7 cellular contexts compared by ENCODE assay signal in the genomic region with DNA sequence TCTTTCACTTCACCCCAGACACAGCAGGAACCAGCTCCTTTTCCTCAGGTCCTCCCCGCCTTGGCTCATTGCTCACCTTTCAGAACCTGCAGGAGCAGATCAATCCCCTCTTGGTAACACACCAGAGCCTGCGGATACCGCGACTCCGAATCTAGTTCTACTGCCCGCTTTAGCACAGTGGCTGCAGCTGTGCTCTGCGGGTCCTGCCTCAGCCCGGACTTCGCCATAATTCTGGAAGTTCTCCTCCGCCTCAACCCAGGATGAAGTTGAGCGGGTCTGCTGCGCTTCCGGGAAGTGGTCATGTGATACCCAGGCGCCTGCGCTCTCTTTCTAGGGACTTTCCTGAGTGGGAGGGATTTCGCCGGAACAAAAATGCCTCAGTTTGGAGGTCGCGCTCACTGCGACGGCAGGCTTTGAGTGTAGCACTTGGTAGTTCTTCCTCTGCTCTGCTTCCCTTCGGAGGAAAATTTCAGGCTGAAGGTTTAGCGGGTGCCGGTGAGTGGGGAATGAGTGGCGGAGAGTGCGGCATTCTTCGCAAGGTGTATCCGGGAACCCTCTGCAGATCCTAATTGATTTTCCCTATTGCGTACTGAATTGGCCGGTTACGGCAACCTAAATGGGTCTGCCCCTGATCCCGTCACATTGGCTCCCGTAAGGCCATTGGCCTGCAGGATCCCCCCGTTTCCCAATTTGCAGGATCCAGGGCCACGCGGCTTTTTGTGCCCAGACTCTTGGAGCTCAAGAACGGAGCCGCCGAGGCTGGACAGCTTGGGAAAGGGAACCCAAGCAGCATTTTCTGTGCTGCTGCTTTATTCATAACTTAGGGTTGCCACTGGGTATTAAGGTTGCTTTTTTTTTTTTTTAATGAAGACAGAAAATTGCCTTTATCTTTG. TPM values are rescaled to one million over a fixed set of nuclear protein-coding genes. Genes with fewer than 3 reads are reported as not detected.
DNase-seq lines count a peak whose midpoint lies in the region; ATAC-seq, FAIRE-seq and TF ChIP-seq lines count a peak whose summit lies in the region.

A gene (minus strand): TSS at position 304 of the 893 bp plus-strand sequence. CDS start 77 bp downstream, at position 227.
A gene (plus strand): TSS at position 430 of the 893 bp plus-strand sequence. CDS start 5,020 bp downstream, outside the sequence.

- ATAC-seq in GM18520 (IDR thresholded peaks at IDR 0.05; ENCODE audit: unreplicated experiment) (peak; percentile 91), HG03064 (IDR thresholded peaks at IDR 0.05; ENCODE audit: low read depth, unreplicated experiment) (peak; percentile 85), body of pancreas (peak; percentile 97), sciatic nerve (peak; percentile 100)

- no peaks in the 10 kb centered on the region for H3K9me3 ChIP-seq in body of pancreas

- H3K36me3 ChIP-seq in body of pancreas (replicated peaks in 1 of 2; ENCODE audit: insufficient read depth in 1 of 2, low read depth in 2 of 2), result no peaks in the 10 kb centered on the region

- H3K27me3 ChIP-seq in body of pancreas, result no peaks in the 10 kb centered on the region

- FAIRE-seq in TTC549 (lab: Jason Lieb, UNC), result peak; percentile 49

- peaks cover 41% of the 10 kb centered on the region for H3K4me1 ChIP-seq in body of pancreas

- TF ChIP-seq POLR2A in body of pancreas (IDR thresholded peaks at IDR 0.05), result peak; percentile 29 to 89 (median 87)

- H3K4me3 ChIP-seq in body of pancreas, result peak within 1 kb of the TSS; percentile 35 to 82

- intact Hi-C loops in body of pancreas (cut with DNase I), result no loop called here
- intact Hi-C loops in sciatic nerve (cut with DNase I), result no loop called here

- peak within 1 kb of the TSS; percentile 53 to 85 (median 66) for H3K27ac ChIP-seq in body of pancreas

- no peak for TF ChIP-seq CTCF in body of pancreas (IDR thresholded peaks at IDR 0.05)

- DNase-seq in NCI-H2107 treated with DMSO at 0.1 percent for 48 hours (lab: John Stamatoyannopoulos, UW; ENCODE audit: unreplicated experiment) (peak; percentile 93), body of pancreas (peak; percentile 91 to 96 (median 94)), iPS DF 19.7 (ENCODE audit: low read depth, low spot score) (peak; percentile 85), sciatic nerve (ENCODE audit: low spot score) (peak; percentile 94)

- 1% methylated on average over 32 to 39 of the region's 39 CpGs for WGBS in body of pancreas, 2 donors

RNA-seq across cellular contexts. Expression of the first gene that starts in this region (rescaled TPM):
- total RNA-seq in body of pancreas (10 to 100 TPM in 1 of 2 donors, 1 to 10 TPM in 1; 4.9 to 15.8 TPM), sciatic nerve (34.5 TPM)

RNA-seq across cellular contexts. Expression of the second gene that starts in this region (rescaled TPM):
- total RNA-seq in body of pancreas, result 10 to 100 TPM in 1 of 2 donors, 1 to 10 TPM in 1; 6.9 to 17.6 TPM
- total RNA-seq in sciatic nerve, result 22.6 TPM

Comparison
In these comparisons a context has a peak if more than half of its experiments do, and no peak if none do; other contexts are left out.
1. Peak in every context shown above with its lines: DNase-seq, ATAC-seq, H3K4me3 ChIP-seq and H3K27ac ChIP-seq.